In the genomic region with DNA sequence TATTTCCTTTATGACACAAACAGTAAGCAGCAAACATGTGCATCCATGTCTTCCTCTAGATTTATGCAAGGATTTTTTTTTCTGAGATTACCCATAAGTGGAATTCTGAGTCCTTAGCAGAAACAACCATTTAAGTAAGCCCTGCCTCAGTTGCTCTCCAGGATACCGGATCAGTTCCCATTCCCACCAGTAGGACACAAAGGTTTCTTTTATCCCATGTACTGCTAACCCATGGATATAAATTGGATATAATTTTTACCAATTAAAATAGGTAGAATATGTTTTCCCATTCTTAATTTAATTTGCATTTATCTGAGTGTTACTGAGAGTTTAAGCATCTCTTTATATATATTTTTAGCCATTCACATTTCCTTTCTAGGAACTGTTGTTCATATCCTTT, we compare ENCODE assay signal across 28 cellular contexts.
"Had no signal": no experiment of that assay in that cellular context is flagged by ENCODE, and none has a peak within 500 bp of the region (broad histone marks: within the 10 kb centered on the region; RNA-seq: fewer than 3 reads in every experiment).

No MANE protein-coding gene starts in this region.

- H3K9me3 ChIP-seq: adrenal gland, ascending aorta, breast epithelium had no signal

- H3K4me1 Mint-ChIP-seq: activated B cell treated with CpG ODN at 0.5 μM for 24 hours; activated naive CD4-positive, alpha-beta T cell treated with anti-CD3 and anti-CD28 coated beads, Interleukin-2, amount 50 U/mL, for 24 hours; activated naive CD8-positive, alpha-beta T cell treated with anti-CD3 and anti-CD28 coated beads for 36 hours; activated naive CD8-positive, alpha-beta T cell treated with anti-CD3 and anti-CD28 coated beads, Interleukin-2, amount 50 U/mL, for 24 hours; activated T-helper 17 cell treated with anti-CD3 and anti-CD28 coated beads, Interleukin-2, amount 50 U/mL, for 72 hours had no signal

- H3K27ac Mint-ChIP-seq: activated B cell treated with CpG ODN at 0.5 μM for 24 hours; activated CD8-positive, alpha-beta T cell treated with anti-CD3 and anti-CD28 coated beads for 36 hours; activated naive CD4-positive, alpha-beta T cell treated with anti-CD3 and anti-CD28 coated beads for 36 hours; activated naive CD4-positive, alpha-beta T cell treated with anti-CD3 and anti-CD28 coated beads, Interleukin-2, amount 50 U/mL, for 24 hours; activated naive CD8-positive, alpha-beta T cell treated with anti-CD3 and anti-CD28 coated beads for 36 hours; activated naive CD8-positive, alpha-beta T cell treated with anti-CD3 and anti-CD28 coated beads, Interleukin-2, amount 50 U/mL, for 24 hours; activated T-helper 17 cell treated with anti-CD3 and anti-CD28 coated beads, Interleukin-2, amount 50 U/mL, for 72 hours; brain; dendritic cell treated with granulocyte-macrophage colony-stimulating factor and Interleukin-4, amounts not matched to agents 40 ng/mL and 50 ng/mL, for 4 days had no signal

- H3K9me3 Mint-ChIP-seq: activated CD8-positive, alpha-beta T cell treated with anti-CD3 and anti-CD28 coated beads for 36 hours; activated naive CD8-positive, alpha-beta T cell treated with anti-CD3 and anti-CD28 coated beads for 36 hours; activated T-cell treated with anti-CD3 and anti-CD28 coated beads, Interleukin-2, amount 50 U/mL, for 4 hours; dendritic cell treated with granulocyte-macrophage colony-stimulating factor and Interleukin-4, amounts not matched to agents 40 ng/mL and 50 ng/mL, for 4 days had no signal

- DNase-seq: activated B cell treated with CpG ODN at 0.5 μM for 24 hours; activated CD4-positive, alpha-beta T cell treated with anti-CD3 and anti-CD28 coated beads for 48 hours; activated CD4-positive, alpha-beta T cell treated with anti-CD3 and anti-CD28 coated beads, Interleukin-2, amount 50 U/mL, for 1 hour; activated CD4-positive, alpha-beta T cell treated with anti-CD3 and anti-CD28 coated beads, Interleukin-2, amount 50 U/mL, for 48 hours; activated CD8-positive, alpha-beta memory T cell treated with anti-CD3 and anti-CD28 coated beads for 24 hours; activated CD8-positive, alpha-beta T cell treated with anti-CD3 and anti-CD28 coated beads for 36 hours; activated effector memory CD4-positive, alpha-beta T cell treated with anti-CD3 and anti-CD28 coated beads, Interleukin-2, amount 50 U/mL, for 16 hours; activated naive CD4-positive, alpha-beta T cell treated with anti-CD3 and anti-CD28 coated beads for 36 hours; activated naive CD8-positive, alpha-beta T cell treated with anti-CD3 and anti-CD28 coated beads for 36 hours; activated naive CD8-positive, alpha-beta T cell treated with anti-CD3 and anti-CD28 coated beads, Interleukin-2, amount 50 U/mL, for 24 hours; activated T-cell treated with anti-CD3 and anti-CD28 coated beads, Interleukin-2, amount 50 U/mL, for 4 hours; adrenal gland; central memory CD4-positive, alpha-beta T cell; cerebellar nuclear complex; dorsolateral prefrontal cortex; effector memory CD4-positive, alpha-beta T cell; foreskin fibroblast; heart right ventricle; T-helper 2 cell had no signal

- H3K4me3 ChIP-seq: adrenal gland, ascending aorta, breast epithelium, cardiac muscle cell, coronary artery, dorsolateral prefrontal cortex, heart right ventricle had no signal

- H3K4me3 Mint-ChIP-seq: activated B cell treated with CpG ODN at 0.5 μM for 24 hours; activated CD8-positive, alpha-beta T cell treated with anti-CD3 and anti-CD28 coated beads for 36 hours; activated naive CD4-positive, alpha-beta T cell treated with anti-CD3 and anti-CD28 coated beads for 36 hours; activated naive CD4-positive, alpha-beta T cell treated with anti-CD3 and anti-CD28 coated beads, Interleukin-2, amount 50 U/mL, for 24 hours; activated naive CD8-positive, alpha-beta T cell treated with anti-CD3 and anti-CD28 coated beads for 36 hours; activated naive CD8-positive, alpha-beta T cell treated with anti-CD3 and anti-CD28 coated beads, Interleukin-2, amount 50 U/mL, for 24 hours; activated T-cell treated with anti-CD3 and anti-CD28 coated beads, Interleukin-2, amount 50 U/mL, for 4 hours; activated T-helper 17 cell treated with anti-CD3 and anti-CD28 coated beads, Interleukin-2, amount 50 U/mL, for 72 hours; brain; dendritic cell treated with granulocyte-macrophage colony-stimulating factor and Interleukin-4, amounts not matched to agents 40 ng/mL and 50 ng/mL, for 4 days had no signal

- H3K27me3 ChIP-seq: adrenal gland, ascending aorta, breast epithelium, cardiac muscle cell, dorsolateral prefrontal cortex had no signal

- H3K4me1 ChIP-seq: adrenal gland, ascending aorta, breast epithelium, heart right ventricle had no signal

- H3K27ac ChIP-seq: adrenal gland, ascending aorta, breast epithelium, cardiac muscle cell, coronary artery, dorsolateral prefrontal cortex, heart right ventricle, VCaP had no signal

- H3K27me3 Mint-ChIP-seq: activated B cell treated with CpG ODN at 0.5 μM for 24 hours; activated naive CD8-positive, alpha-beta T cell treated with anti-CD3 and anti-CD28 coated beads for 36 hours; activated naive CD8-positive, alpha-beta T cell treated with anti-CD3 and anti-CD28 coated beads, Interleukin-2, amount 50 U/mL, for 24 hours; dendritic cell treated with granulocyte-macrophage colony-stimulating factor and Interleukin-4, amounts not matched to agents 40 ng/mL and 50 ng/mL, for 4 days had no signal

- H3K36me3 Mint-ChIP-seq: activated naive CD4-positive, alpha-beta T cell treated with anti-CD3 and anti-CD28 coated beads, Interleukin-2, amount 50 U/mL, for 24 hours; activated naive CD8-positive, alpha-beta T cell treated with anti-CD3 and anti-CD28 coated beads for 36 hours; brain had no signal

- H3K36me3 ChIP-seq: adrenal gland, ascending aorta, breast epithelium, cardiac muscle cell, heart right ventricle had no signal
